Comparison of ENCODE assay signal across 1 cellular context in genomic region chr7:143280160-143280559, GRCh38.
TF ChIP-seq lines count a peak whose summit lies in the region.

No MANE protein-coding gene starts in this region.

TF ChIP-seq in K562, 482 proteins besides CTCF, POLR2A, EP300 and RAD21:
- no peak for TF ChIP-seq STAG1 (CRISPR knock-in tag; IDR thresholded peaks at IDR 0.05; ENCODE audit: borderline replicate concordance)
- TF ChIP-seq ARID3A (IDR thresholded peaks at IDR 0.05; ENCODE audit: borderline replicate concordance, low read depth, low read length): no peak
- TF ChIP-seq E2F8 (IDR thresholded peaks at IDR 0.05; ENCODE audit: low read depth, partially characterized antibody): no peak
